ENCODE assay signal across 1 cellular context in the genomic region with DNA sequence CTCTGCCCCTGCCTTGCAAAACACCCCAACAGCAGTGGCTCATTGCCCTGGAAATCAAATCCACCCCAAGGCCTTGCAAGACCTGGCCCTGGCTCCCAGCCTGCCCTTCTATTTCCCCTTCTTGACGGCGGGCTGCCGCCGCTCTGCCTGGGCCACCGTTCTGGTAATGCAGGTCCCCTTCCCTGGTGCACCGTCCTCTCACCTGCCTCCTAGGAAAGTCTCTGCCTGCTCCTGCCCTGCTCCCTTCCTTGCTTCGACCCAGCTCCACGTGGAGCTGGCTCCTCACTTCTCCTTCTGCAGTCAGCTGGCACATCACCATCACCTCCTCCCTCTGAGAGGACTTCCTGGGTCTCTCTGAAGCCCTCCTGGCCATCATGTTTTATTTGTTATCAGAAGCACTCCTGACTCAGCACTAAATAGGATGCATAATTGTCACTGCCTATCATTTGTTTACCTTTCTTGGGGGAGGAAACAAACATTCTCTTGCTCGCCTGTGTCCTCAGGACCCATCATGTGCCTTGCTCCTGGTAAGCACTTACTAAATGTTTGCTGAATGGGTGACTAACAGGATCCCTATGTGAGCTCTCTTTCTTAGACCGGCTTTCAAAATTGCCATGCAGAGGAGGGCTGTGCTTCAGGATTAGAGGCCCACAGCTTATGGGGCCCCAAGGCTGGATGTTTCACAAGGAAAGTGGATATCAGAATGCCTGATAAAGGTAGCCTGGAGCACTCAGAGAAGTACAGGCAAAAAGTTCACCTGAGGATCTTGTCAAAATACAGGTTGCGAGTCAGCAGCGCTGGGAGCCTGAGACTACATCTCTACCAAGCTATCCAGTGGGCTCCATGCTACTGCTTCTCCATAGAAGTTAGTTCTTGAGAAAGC.
TF ChIP-seq lines count a peak whose summit lies in the region.

No MANE protein-coding gene starts in this region.

TF ChIP-seq in HepG2, 621 proteins besides CTCF, POLR2A, EP300 and RAD21 (continued from another document and continues in another):
- TF ChIP-seq ZNF512 (CRISPR knock-in tag; IDR thresholded peaks at IDR 0.05) (no peak), ZNF614 (CRISPR knock-in tag; IDR thresholded peaks at IDR 0.05; ENCODE audit: borderline replicate concordance) (peak; percentile 57), ARID3A (IDR thresholded peaks at IDR 0.05; ENCODE audit: low read depth, low read length) (peak; percentile 61; the same call in 1 of the 2 replicates), RFXAP (CRISPR knock-in tag; IDR thresholded peaks at IDR 0.05; ENCODE audit: borderline replicate concordance) (no peak), DR1 (CRISPR knock-in tag; IDR thresholded peaks at IDR 0.05) (no peak), USF2 (IDR thresholded peaks at IDR 0.05; ENCODE audit: low read depth, low read length) (no peak; the same call in 1 of the 2 replicates), USF2 (CRISPR knock-in tag; IDR thresholded peaks at IDR 0.05; ENCODE audit: borderline replicate concordance) (no peak), ZNF746 (CRISPR knock-in tag; IDR thresholded peaks at IDR 0.05) (0 out of 2 replicates have a peak, but pooled peaks have one; percentile 62), NR2C2 (CRISPR knock-in tag; IDR thresholded peaks at IDR 0.05; ENCODE audit: borderline replicate concordance) (peak; percentile 63; the same call in 1 of the 2 replicates), ZC3H13 (CRISPR knock-in tag; IDR thresholded peaks at IDR 0.05) (0 out of 2 replicates have a peak, but pooled peaks have one; percentile 16), RCOR2 (CRISPR knock-in tag; IDR thresholded peaks at IDR 0.05) (peak; percentile 79), ZKSCAN8 (CRISPR knock-in tag; IDR thresholded peaks at IDR 0.05; ENCODE audit: borderline replicate concordance) (peak; percentile 65), ZNF710 (CRISPR knock-in tag; IDR thresholded peaks at IDR 0.05; ENCODE audit: borderline replicate concordance) (peak; percentile 51; the same call in 1 of the 2 replicates), ERF (CRISPR knock-in tag; IDR thresholded peaks at IDR 0.05) (peak; percentile 87), IRF2 (CRISPR knock-in tag; IDR thresholded peaks at IDR 0.05) (peak; percentile 40; the same call in 1 of the 2 replicates), ARHGAP35 (CRISPR knock-in tag; IDR thresholded peaks at IDR 0.05; ENCODE audit: borderline replicate concordance) (no peak), ZNF713 (CRISPR knock-in tag; IDR thresholded peaks at IDR 0.05) (0 out of 2 replicates have a peak, but pooled peaks have one; percentile 65), ZNF792 (CRISPR knock-in tag; IDR thresholded peaks at IDR 0.05) (peak; percentile 74; the same call in 1 of the 2 replicates), IRF1 (CRISPR knock-in tag; IDR thresholded peaks at IDR 0.05; ENCODE audit: low read depth) (no peak), ZBTB33 (CRISPR knock-in tag; IDR thresholded peaks at IDR 0.05) (peak; percentile 78; the same call in 1 of the 2 replicates), SIX4 (CRISPR knock-in tag; IDR thresholded peaks at IDR 0.05) (no peak), IRF9 (CRISPR knock-in tag; IDR thresholded peaks at IDR 0.05; ENCODE audit: borderline replicate concordance) (0 out of 2 replicates have a peak, but pooled peaks have one; percentile 54), ZNF691 (CRISPR knock-in tag; IDR thresholded peaks at IDR 0.05; ENCODE audit: borderline replicate concordance, low read depth) (peak; percentile 58; the same call in 1 of the 2 replicates), ZBTB38 (CRISPR knock-in tag; IDR thresholded peaks at IDR 0.05) (peak; percentile 92), JUN (CRISPR knock-in tag; IDR thresholded peaks at IDR 0.05) (peak; percentile 87), TBL1XR1 (IDR thresholded peaks at IDR 0.05; ENCODE audit: borderline replicate concordance, low read length, partially characterized antibody) (no peak), HMG20B (CRISPR knock-in tag; conservative IDR thresholded peaks at IDR 0.05) (0 out of 2 replicates have a peak, but pooled peaks have one; percentile 32), SIN3A (IDR thresholded peaks at IDR 0.05; ENCODE audit: borderline replicate concordance, low read depth, low read length) (no peak), ZNF274 (CRISPR knock-in tag; IDR thresholded peaks at IDR 0.05) (0 out of 2 replicates have a peak, but pooled peaks have one; percentile 19), CEBPB (IDR thresholded peaks at IDR 0.05; ENCODE audit: borderline replicate concordance, low read depth, low read length) (peak; percentile 38; the same call in 1 of the 2 replicates), MEIS2 (CRISPR knock-in tag; IDR thresholded peaks at IDR 0.05) (0 out of 2 replicates have a peak, but pooled peaks have one; percentile 34), ZFP82 (CRISPR knock-in tag; IDR thresholded peaks at IDR 0.05; ENCODE audit: borderline replicate concordance) (0 out of 2 replicates have a peak, but pooled peaks have one; percentile 30), AKAP8 (CRISPR knock-in tag; IDR thresholded peaks at IDR 0.05) (peak; percentile 59; the same call in 1 of the 2 replicates)
- TF ChIP-seq, protein P1, sequence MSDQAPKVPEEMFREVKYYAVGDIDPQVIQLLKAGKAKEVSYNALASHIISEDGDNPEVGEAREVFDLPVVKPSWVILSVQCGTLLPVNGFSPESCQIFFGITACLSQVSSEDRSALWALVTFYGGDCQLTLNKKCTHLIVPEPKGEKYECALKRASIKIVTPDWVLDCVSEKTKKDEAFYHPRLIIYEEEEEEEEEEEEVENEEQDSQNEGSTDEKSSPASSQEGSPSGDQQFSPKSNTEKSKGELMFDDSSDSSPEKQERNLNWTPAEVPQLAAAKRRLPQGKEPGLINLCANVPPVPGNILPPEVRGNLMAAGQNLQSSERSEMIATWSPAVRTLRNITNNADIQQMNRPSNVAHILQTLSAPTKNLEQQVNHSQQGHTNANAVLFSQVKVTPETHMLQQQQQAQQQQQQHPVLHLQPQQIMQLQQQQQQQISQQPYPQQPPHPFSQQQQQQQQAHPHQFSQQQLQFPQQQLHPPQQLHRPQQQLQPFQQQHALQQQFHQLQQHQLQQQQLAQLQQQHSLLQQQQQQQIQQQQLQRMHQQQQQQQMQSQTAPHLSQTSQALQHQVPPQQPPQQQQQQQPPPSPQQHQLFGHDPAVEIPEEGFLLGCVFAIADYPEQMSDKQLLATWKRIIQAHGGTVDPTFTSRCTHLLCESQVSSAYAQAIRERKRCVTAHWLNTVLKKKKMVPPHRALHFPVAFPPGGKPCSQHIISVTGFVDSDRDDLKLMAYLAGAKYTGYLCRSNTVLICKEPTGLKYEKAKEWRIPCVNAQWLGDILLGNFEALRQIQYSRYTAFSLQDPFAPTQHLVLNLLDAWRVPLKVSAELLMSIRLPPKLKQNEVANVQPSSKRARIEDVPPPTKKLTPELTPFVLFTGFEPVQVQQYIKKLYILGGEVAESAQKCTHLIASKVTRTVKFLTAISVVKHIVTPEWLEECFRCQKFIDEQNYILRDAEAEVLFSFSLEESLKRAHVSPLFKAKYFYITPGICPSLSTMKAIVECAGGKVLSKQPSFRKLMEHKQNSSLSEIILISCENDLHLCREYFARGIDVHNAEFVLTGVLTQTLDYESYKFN (CRISPR knock-in tag; conservative IDR thresholded peaks at IDR 0.05): peak; percentile 82
- TF ChIP-seq, protein P2, sequence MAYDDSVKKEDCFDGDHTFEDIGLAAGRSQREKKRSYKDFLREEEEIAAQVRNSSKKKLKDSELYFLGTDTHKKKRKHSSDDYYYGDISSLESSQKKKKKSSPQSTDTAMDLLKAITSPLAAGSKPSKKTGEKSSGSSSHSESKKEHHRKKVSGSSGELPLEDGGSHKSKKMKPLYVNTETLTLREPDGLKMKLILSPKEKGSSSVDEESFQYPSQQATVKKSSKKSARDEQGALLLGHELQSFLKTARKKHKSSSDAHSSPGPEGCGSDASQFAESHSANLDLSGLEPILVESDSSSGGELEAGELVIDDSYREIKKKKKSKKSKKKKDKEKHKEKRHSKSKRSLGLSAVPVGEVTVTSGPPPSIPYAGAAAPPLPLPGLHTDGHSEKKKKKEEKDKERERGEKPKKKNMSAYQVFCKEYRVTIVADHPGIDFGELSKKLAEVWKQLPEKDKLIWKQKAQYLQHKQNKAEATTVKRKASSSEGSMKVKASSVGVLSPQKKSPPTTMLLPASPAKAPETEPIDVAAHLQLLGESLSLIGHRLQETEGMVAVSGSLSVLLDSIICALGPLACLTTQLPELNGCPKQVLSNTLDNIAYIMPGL (CRISPR knock-in tag; IDR thresholded peaks at IDR 0.05; ENCODE audit: borderline replicate concordance in 1 of 2, low read depth in 1 of 2): peak in 1 of 2 experiments; percentile 63; a peak in 1 of 4 replicates
